11 cellular contexts compared by ENCODE assay signal in the genomic region with DNA sequence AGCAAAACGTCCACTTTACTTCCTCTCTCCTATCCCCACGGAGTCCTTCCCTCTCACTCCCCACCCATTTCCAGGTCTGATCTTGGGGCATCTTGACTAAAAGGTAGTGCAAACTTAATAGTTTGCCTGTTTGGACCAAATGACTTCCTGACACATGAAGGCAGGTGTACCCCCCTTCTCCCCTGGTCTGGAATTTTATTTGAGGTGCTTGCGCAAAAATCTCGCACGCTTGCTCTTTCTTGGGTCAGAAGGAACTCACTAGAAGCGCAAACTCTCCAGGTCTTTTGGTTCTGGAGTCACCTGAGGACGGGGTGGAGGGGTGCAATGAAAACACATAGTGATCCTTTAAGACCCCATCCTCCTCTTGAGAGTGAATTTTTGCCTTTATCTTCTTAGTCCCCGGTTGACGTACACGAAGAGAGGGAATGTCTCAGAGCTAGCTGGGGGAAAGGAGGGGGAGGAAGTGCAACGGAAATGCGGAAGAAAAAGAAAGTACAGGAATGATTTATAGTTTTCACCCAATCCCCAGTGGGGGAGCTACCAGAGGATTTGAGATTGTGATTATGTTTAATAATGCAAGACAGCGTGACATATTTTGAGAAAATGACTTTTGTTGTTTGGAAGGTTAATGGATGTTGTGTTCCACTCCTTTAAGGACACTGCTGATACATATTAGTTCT. TPM values are rescaled to one million over a fixed set of nuclear protein-coding genes. Genes with fewer than 3 reads are reported as not detected.
DNase-seq lines count a peak whose midpoint lies in the region; ATAC-seq and TF ChIP-seq lines count a peak whose summit lies in the region.
"Had no signal": no experiment of that assay in that cellular context is flagged by ENCODE, and none has a peak within 500 bp of the region (broad histone marks: within the 10 kb centered on the region; RNA-seq: fewer than 3 reads in every experiment).

No MANE protein-coding gene starts in this region.

- DNase-seq in H9: no peak
- no peak for DNase-seq in NCI-H2171 (lab: John Stamatoyannopoulos, UW)
- DNase-seq in stimulated activated naive CD4-positive, alpha-beta T cell treated with Interleukin-2 at 50 U/mL for 16 hours (lab: John Stamatoyannopoulos, UW): no peak
- no peak for DNase-seq in NCI-H1092 treated with DMSO at 0.1 percent for 48 hours (lab: John Stamatoyannopoulos, UW)
- DNase-seq: activated CD4-positive, CD25-positive, alpha-beta regulatory T cell; amniotic stem cell; Kasumi-1 had no signal

- no peak overlapping the region; the same call in 1 of the 2 replicates for H2BK15ac ChIP-seq in H9 (ENCODE audit: low read depth, low read length)

- H3K14ac ChIP-seq in H9 (ENCODE audit: insufficient read depth, low read length): no peak overlapping the region

- H2BK5ac ChIP-seq in H9 (ENCODE audit: insufficient read length, low read length): no peak overlapping the region

- no peak overlapping the region for H2BK120ac ChIP-seq in H9 (ENCODE audit: low read depth, low read length, poor library complexity, severe bottlenecking)

- H3K4me3 ChIP-seq in iPS-18a (ENCODE audit: low read length) (peak overlapping the region; percentile 80), skeletal muscle tissue (ENCODE audit: low read length in 3 of 3) (peak overlapping the region in 2 of 3 donors; percentile 43 to 53)

- H3T11ph ChIP-seq in H9 (ENCODE audit: low read length): no peak overlapping the region

- H4K91ac ChIP-seq in H9 (ENCODE audit: insufficient read length, low read depth, low read length): no peak overlapping the region

- no peak overlapping the region for H3K4ac ChIP-seq in H9 (ENCODE audit: low read depth, low read length)

- no peaks in the 10 kb centered on the region for H3K79me1 ChIP-seq in H9 (ENCODE audit: insufficient read depth, low read depth, low read length, poor library complexity, severe bottlenecking)

- H3K9me3 Mint-ChIP-seq in H9 (no peaks in the 10 kb centered on the region; a peak in 3 of 5 replicates), brain (no peaks in the 10 kb centered on the region)

- H3K18ac ChIP-seq in H9 (ENCODE audit: insufficient read length, low read depth, low read length): no peak overlapping the region

- no peak overlapping the region for H3K56ac ChIP-seq in H9 (ENCODE audit: insufficient read length, low read depth, low read length)

- H3K36me3 ChIP-seq in iPS-18a (ENCODE audit: control insufficient read depth, low read depth, low read length): no peaks in the 10 kb centered on the region
- H3K36me3 ChIP-seq in skeletal muscle tissue (ENCODE audit: control insufficient read depth in 3 of 3, insufficient read depth in 3 of 3, low read length in 3 of 3): no peaks in the 10 kb centered on the region

- peak overlapping the region; percentile 33 for H3K9ac ChIP-seq in H9 (ENCODE audit: extremely low read depth, insufficient read length, low read length)
- H3K9ac ChIP-seq in iPS-18a (ENCODE audit: low read length): peak overlapping the region; percentile 7
- H3K9ac ChIP-seq in skeletal muscle tissue (ENCODE audit: low read depth in 1 of 3, low read length in 3 of 3): peak overlapping the region in 1 of 3 donors; percentile 41

- H3K27ac ChIP-seq in H9 (ENCODE audit: insufficient read length, low read depth, low read length) (no peak overlapping the region), iPS-18a (ENCODE audit: low read length) (no peak overlapping the region), skeletal muscle tissue (ENCODE audit: low read depth, low read length) (no peak overlapping the region)

- H3K27me3 Mint-ChIP-seq in H9 (ENCODE audit: low read depth) (peaks cover 62% of the 10 kb centered on the region), brain (peaks cover 19% of the 10 kb centered on the region)

- WGBS in H9 (ENCODE audit: extremely low coverage, insufficient read length, low lambda C conversion rate): no CpG with 5 or more reads among the region's 13 CpGs

- no peak overlapping the region for H3K23ac ChIP-seq in H9 (ENCODE audit: insufficient read length, low read depth, low read length)

- H2BK12ac ChIP-seq in H9 (ENCODE audit: insufficient read length, low read depth, low read length): no peak overlapping the region

- H3K23me2 ChIP-seq in H9 (ENCODE audit: insufficient read length, low read depth, low read length, poor library complexity, severe bottlenecking): peaks cover 20% of the 10 kb centered on the region

- H3K4me1 Mint-ChIP-seq in H9: peaks cover 24 to 27% of the 10 kb centered on the region in 2 experiments
- H3K4me1 Mint-ChIP-seq in brain: peaks cover 59% of the 10 kb centered on the region

- H3K4me3 Mint-ChIP-seq in H9 (peak overlapping the region; percentile 68 to 83), brain (peak overlapping the region; percentile 83 to 99 (median 97))

- ATAC-seq in HG03457 (IDR thresholded peaks at IDR 0.05; ENCODE audit: unreplicated experiment): no peak

- no peaks in the 10 kb centered on the region for H3K79me2 ChIP-seq in H9 (ENCODE audit: insufficient read depth, low read length)

- no peak overlapping the region for H4K8ac ChIP-seq in H9 (replicated peaks; ENCODE audit: insufficient read length, low read depth, low read length)

- H3K4me2 ChIP-seq in H9 (ENCODE audit: insufficient read depth, insufficient read length, low read length): peak overlapping the region; percentile 100

- H2BK20ac ChIP-seq in H9 (ENCODE audit: low read depth, low read length, poor library complexity, severe bottlenecking): no peak overlapping the region

- H3K9me3 ChIP-seq in H9 (ENCODE audit: control insufficient read depth, low read depth, low read length): no peaks in the 10 kb centered on the region
- no peaks in the 10 kb centered on the region for H3K9me3 ChIP-seq in iPS-18a (ENCODE audit: control insufficient read depth, low read depth, low read length)
- no peaks in the 10 kb centered on the region for H3K9me3 ChIP-seq in skeletal muscle tissue (ENCODE audit: control insufficient read depth in 3 of 3, low read length in 3 of 3)

- no peak overlapping the region for H2AK5ac ChIP-seq in H9 (ENCODE audit: insufficient read length, low read length)

- no peak overlapping the region for H4K5ac ChIP-seq in H9 (ENCODE audit: insufficient read length, low read depth, low read length)

- H3K27me3 ChIP-seq in H9 (ENCODE audit: insufficient read depth, low read length): peaks cover 4% of the 10 kb centered on the region; the same call in 1 of the 2 replicates
- H3K27me3 ChIP-seq in iPS-18a (ENCODE audit: control insufficient read depth, insufficient read depth, low read length): peaks cover 63% of the 10 kb centered on the region
- peaks cover 0 to 33% (median 0%) of the 10 kb centered on the region in 3 donors for H3K27me3 ChIP-seq in skeletal muscle tissue (ENCODE audit: control insufficient read depth in 3 of 3, insufficient read depth in 3 of 3, low read length in 3 of 3)

- H3K27ac Mint-ChIP-seq in H9 (no peak overlapping the region; a peak in 1 of 7 replicates), brain (peak overlapping the region; percentile 35 to 98 (median 72))

- peak overlapping the region; percentile 90 for H2AFZ ChIP-seq in H9 (ENCODE audit: low read length)

- no peaks in the 10 kb centered on the region for H3K36me3 Mint-ChIP-seq in H9 (ENCODE audit: insufficient read depth in 1 of 3, low read depth in 3 of 3)
- peaks cover 24% of the 10 kb centered on the region for H3K36me3 Mint-ChIP-seq in brain

- no peaks in the 10 kb centered on the region for H4K20me1 ChIP-seq in H9 (ENCODE audit: control insufficient read depth, insufficient read depth, insufficient read length)

- TF ChIP-seq CTCF in H9 (conservative IDR thresholded peaks at IDR 0.05) (no peak), brain (conservative IDR thresholded peaks at IDR 0.05) (no peak)

- H3K4me1 ChIP-seq in H9 (ENCODE audit: insufficient read depth, low read length) (peaks cover 6% of the 10 kb centered on the region; the same call in 1 of the 2 replicates), iPS-18a (ENCODE audit: control insufficient read depth, low read depth, low read length) (peaks cover 12% of the 10 kb centered on the region), skeletal muscle tissue (ENCODE audit: control insufficient read depth in 3 of 3, insufficient read depth in 3 of 3, low read length in 3 of 3) (peaks cover 7 to 9% (median 8%) of the 10 kb centered on the region in 3 donors)

RNA-seq across cellular contexts. Expression of a gene that starts 4.9 kb away (rescaled TPM):
- total RNA-seq in H9 (2021): 0.22 and 0.37 TPM in 2 replicates
- 6.2 TPM for polyA plus RNA-seq in brain (ENCODE audit: insufficient read depth, low read depth, low replicate concordance)
- 3.1 TPM for total RNA-seq in skeletal muscle tissue

Comparison
In these comparisons a context has a peak if more than half of its experiments do, and no peak if none do; other contexts are left out.
1. H3K27ac Mint-ChIP-seq: peak in brain (5 of 5); none in H9 (0 of 3).